10 cellular contexts compared by ENCODE assay signal in the genomic region with DNA sequence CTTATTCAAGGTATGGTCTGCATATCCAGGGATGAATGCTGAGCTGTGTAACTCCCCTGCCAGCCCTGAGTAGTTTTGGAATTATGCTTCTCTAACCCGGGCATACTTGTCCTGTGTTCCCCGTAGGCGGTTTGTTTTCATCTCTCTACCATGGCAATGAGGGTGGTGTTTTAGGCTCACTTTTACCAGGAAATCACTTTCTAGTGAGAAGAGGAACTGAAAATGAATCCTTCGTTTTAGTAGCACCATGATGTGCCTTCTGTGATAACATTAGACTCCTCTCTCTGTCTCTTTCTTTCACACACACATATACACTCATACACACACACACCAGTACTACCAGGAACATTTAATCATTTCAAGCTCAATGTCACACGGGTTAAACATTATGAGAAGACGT. TPM values are rescaled to one million over a fixed set of nuclear protein-coding genes. Genes with fewer than 3 reads are reported as not detected.
A peak's percentile ranks its signal among the peaks of the same experiment; 100 is the strongest.
DNase-seq lines count a peak whose midpoint lies in the region; ATAC-seq and TF ChIP-seq lines count a peak whose summit lies in the region.
"Had no signal": no experiment of that assay in that cellular context is flagged by ENCODE, and none has a peak within 500 bp of the region (broad histone marks: within the 10 kb centered on the region; RNA-seq: fewer than 3 reads in every experiment).

No MANE protein-coding gene starts in this region.

- H3K9me3 Mint-ChIP-seq in memory B cell (peaks cover 5% of the 10 kb centered on the region), Caco-2 (ENCODE audit: unreplicated experiment) (peaks cover 25% of the 10 kb centered on the region)

- ATAC-seq in GM18907 (IDR thresholded peaks at IDR 0.05; ENCODE audit: unreplicated experiment) = peak; percentile 98
- peak; percentile 92 for ATAC-seq in GM21737 (IDR thresholded peaks at IDR 0.05; ENCODE audit: unreplicated experiment)
- ATAC-seq in HG03442 (IDR thresholded peaks at IDR 0.05; ENCODE audit: unreplicated experiment) = peak; percentile 98
- peak; percentile 94 for ATAC-seq in memory B cell (ENCODE audit: low read depth)

- DNase-seq in memory B cell (ENCODE audit: low spot score in 2 of 2) = peak; percentile 22 to 39
- no peak for DNase-seq in DMS153 (lab: John Stamatoyannopoulos, UW)
- no peak for DNase-seq in Caco-2
- DNase-seq in NCI-H1092 (lab: John Stamatoyannopoulos, UW) = no peak
- no peak for DNase-seq in inferior parietal cortex (ENCODE audit: extremely low spot score)
- DNase-seq: activated T-cell treated with anti-CD3 and anti-CD28 coated beads, Interleukin-2, amount 50 U/mL, for 24 hours; stimulated activated CD8-positive, alpha-beta memory T cell treated with anti-CD3 and anti-CD28 coated beads, Interleukin-4, amount 100 ng/mL, for 48 hours had no signal

- no TSS peak for BruUV-seq in Caco-2 (replicated peaks; lab: Mats Ljungman, UMichigan)

- H3K36me3 Mint-ChIP-seq in memory B cell (peaks cover 3% of the 10 kb centered on the region), Caco-2 (ENCODE audit: insufficient read depth, unreplicated experiment) (no peaks in the 10 kb centered on the region)

- POLR2A ChIA-PET in Caco-2 (lab: Charles Lee) = no interaction called here

- no peaks in the 10 kb centered on the region for H3K27me3 ChIP-seq in Caco-2 (replicated peaks; ENCODE audit: control insufficient read depth, insufficient read depth, low read length)

- H3K9me3 ChIP-seq in Caco-2 = peaks cover 10% of the 10 kb centered on the region; the same call in 1 of the 2 replicates

- H3K27ac Mint-ChIP-seq in memory B cell = peak overlapping the region; percentile 94
- H3K27ac Mint-ChIP-seq in Caco-2 (ENCODE audit: unreplicated experiment) = no peak overlapping the region
- H3K27ac Mint-ChIP-seq: activated T-cell treated with anti-CD3 and anti-CD28 coated beads, Interleukin-2, amount 50 U/mL, for 24 hours had no signal

- no peaks in the 10 kb centered on the region for H3K4me1 ChIP-seq in Caco-2

- no peak for TF ChIP-seq CTCF in Caco-2 (IDR thresholded peaks at IDR 0.05; ENCODE audit: insufficient read depth in 1 of 2, low read depth in 1 of 2, low read length in 1 of 2, severe bottlenecking in 1 of 2, unreplicated experiment in 1 of 2)

- intact Hi-C loops in Caco-2 (cut with micrococcal nuclease; ENCODE audit: unreplicated experiment) = no loop called here

- CTCF ChIA-PET in Caco-2 (lab: Charles Lee) = no interaction called here

- H3K36me3 ChIP-seq in Caco-2 (ENCODE audit: control insufficient read depth, insufficient read depth, low read length) = no peaks in the 10 kb centered on the region

- H3K4me3 ChIP-seq in Caco-2 (ENCODE audit: low read depth, low read length) = no peak overlapping the region

- H3K4me1 Mint-ChIP-seq in memory B cell (peaks cover 34% of the 10 kb centered on the region), Caco-2 (ENCODE audit: low read depth, unreplicated experiment) (no peaks in the 10 kb centered on the region)

- H3K4me3 Mint-ChIP-seq in memory B cell (peak overlapping the region; percentile 40), Caco-2 (ENCODE audit: unreplicated experiment) (no peak overlapping the region)
- H3K4me3 Mint-ChIP-seq: activated T-cell treated with anti-CD3 and anti-CD28 coated beads, Interleukin-2, amount 50 U/mL, for 24 hours had no signal

- no peaks in the 10 kb centered on the region for H3K27me3 Mint-ChIP-seq in memory B cell
- H3K27me3 Mint-ChIP-seq in Caco-2 (ENCODE audit: insufficient read depth, unreplicated experiment) = peaks cover 28% of the 10 kb centered on the region

RNA-seq across cellular contexts. Expression of a gene that starts 31.2 kb away (rescaled TPM):
- total RNA-seq in Caco-2 (2022) = 218 and 234 TPM in 2 replicates

Comparison
In these comparisons a context has a peak if more than half of its experiments do, and no peak if none do; other contexts are left out.
1. DNase-seq: peak in memory B cell (2 of 2); none in DMS153 (single experiment), Caco-2 (0 of 2), NCI-H1092 (single experiment) and inferior parietal cortex (single experiment).
2. Peak in every context shown above with its lines, with median percentiles within 50 percentile points of each other: ATAC-seq.